In genomic region chr15:39629376-39629775, GRCh38 we compare ENCODE assay signal across 8 cellular contexts. TPM values are rescaled to one million over a fixed set of nuclear protein-coding genes. Genes with fewer than 3 reads are reported as not detected.
DNase-seq lines count a peak whose midpoint lies in the region; ATAC-seq, FAIRE-seq and TF ChIP-seq lines count a peak whose summit lies in the region.

No MANE protein-coding gene starts in this region.

- FAIRE-seq in HTR-8/SVneo (lab: Jason Lieb, UNC): no peak

- peaks cover 47% of the 10 kb centered on the region for H3K4me1 ChIP-seq in foreskin keratinocyte

- H3K27ac Mint-ChIP-seq in glutamatergic neuron (ENCODE audit: unreplicated experiment): no peak overlapping the region

- H3K4me3 Mint-ChIP-seq in glutamatergic neuron (ENCODE audit: unreplicated experiment): no peak overlapping the region

- peaks cover 9% of the 10 kb centered on the region for H3K36me3 Mint-ChIP-seq in glutamatergic neuron (ENCODE audit: unreplicated experiment)

- H3K9me3 Mint-ChIP-seq in glutamatergic neuron (ENCODE audit: unreplicated experiment): peaks cover 3% of the 10 kb centered on the region

- H3K27me3 ChIP-seq in foreskin keratinocyte: no peaks in the 10 kb centered on the region

- H3K27ac ChIP-seq in foreskin keratinocyte: peak overlapping the region; percentile 75

- peaks cover 2% of the 10 kb centered on the region for H3K27me3 Mint-ChIP-seq in glutamatergic neuron (ENCODE audit: unreplicated experiment)

- DNase-seq in NCI-H69 (lab: John Stamatoyannopoulos, UW) (peak; percentile 47), foreskin keratinocyte (peak; percentile 80 to 91), HTR-8/SVneo (ENCODE audit: insufficient read length, low spot score) (no peak), glutamatergic neuron (no peak)
- DNase-seq in activated CD8-positive, alpha-beta memory T cell treated with anti-CD3 and anti-CD28 coated beads, Interleukin-2, amount 50 U/mL, for 1 hour (ENCODE audit: extremely low read depth): peak; percentile 40
- DNase-seq in stimulated activated CD8-positive, alpha-beta memory T cell treated with anti-CD3 and anti-CD28 coated beads, Interleukin-4, amount 100 ng/mL, for 24 hours (ENCODE audit: low read depth): peak; percentile 42

- ATAC-seq in foreskin keratinocyte (peak; percentile 83), GM21447 (IDR thresholded peaks at IDR 0.05; ENCODE audit: unreplicated experiment) (no peak), GM21526 (IDR thresholded peaks at IDR 0.05; ENCODE audit: low FRiP score, unreplicated experiment) (no peak)

- no peak for TF ChIP-seq CTCF in foreskin keratinocyte (conservative IDR thresholded peaks at IDR 0.05)
- no peak for TF ChIP-seq CTCF in glutamatergic neuron (IDR thresholded peaks at IDR 0.05; ENCODE audit: partially characterized antibody, unreplicated experiment)

- H3K4me1 Mint-ChIP-seq in glutamatergic neuron (ENCODE audit: low read depth, unreplicated experiment): peaks cover 10% of the 10 kb centered on the region

RNA-seq across cellular contexts. Expression of gene THBS1, which starts 48.5 kb away (rescaled TPM):
- total RNA-seq in foreskin keratinocyte (2,996 and 3,493 TPM in 2 replicates), glutamatergic neuron (ENCODE audit: unreplicated experiment) (0.83 TPM)
- polyA plus RNA-seq in foreskin keratinocyte: 253 and 366 TPM in 2 replicates

Comparison
In these comparisons a context has a peak if more than half of its experiments do, and no peak if none do; other contexts are left out.
1. DNase-seq: peak in NCI-H69 (single experiment), activated CD8-positive, alpha-beta memory T cell treated with anti-CD3 and anti-CD28 coated beads, Interleukin-2, amount 50 U/mL, for 1 hour (single experiment), foreskin keratinocyte (2 of 2) and stimulated activated CD8-positive, alpha-beta memory T cell treated with anti-CD3 and anti-CD28 coated beads, Interleukin-4, amount 100 ng/mL, for 24 hours (single experiment); none in HTR-8/SVneo (single experiment) and glutamatergic neuron (single experiment).
2. RNA of gene THBS1, which starts 48.5 kb away (total RNA-seq): 2,996 to 3,493 TPM in foreskin keratinocyte; 0.83 TPM in glutamatergic neuron (single experiment); every median in the first group is over 1,000 times any median in the second.